In genomic region chr1:74195339-74195738, GRCh38 we compare ENCODE assay signal across 31 cellular contexts. TPM values are rescaled to one million over a fixed set of nuclear protein-coding genes. Genes with fewer than 3 reads are reported as not detected.
"Had no signal": no experiment of that assay in that cellular context is flagged by ENCODE, and none has a peak within 500 bp of the region (broad histone marks: within the 10 kb centered on the region; RNA-seq: fewer than 3 reads in every experiment).

No MANE protein-coding gene starts in this region.

- H3K4me3 ChIP-seq: colonic mucosa, esophagus squamous epithelium, gastrocnemius medialis, heart right ventricle, left lung, lower lobe of right lung, mucosa of descending colon had no signal

- H3K36me3 Mint-ChIP-seq: mesothelial cell of epicardium had no signal

- H3K4me3 Mint-ChIP-seq: dendritic cell treated with granulocyte-macrophage colony-stimulating factor and Interleukin-4, amounts not matched to agents 40 ng/mL and 50 ng/mL, for 4 days; effector memory CD8-positive, alpha-beta T cell; endodermal cell; mesothelial cell of epicardium had no signal

- H3K27me3 Mint-ChIP-seq: effector memory CD8-positive, alpha-beta T cell; naive B cell had no signal

- H3K27ac ChIP-seq: colonic mucosa, epithelial cell of prostate, esophagus squamous epithelium, gastrocnemius medialis, heart right ventricle, left lung, lower lobe of right lung had no signal

- FAIRE-seq: endometrium, islet of Langerhans, keratinocyte had no signal

- H3K27ac Mint-ChIP-seq: dendritic cell treated with granulocyte-macrophage colony-stimulating factor and Interleukin-4, amounts not matched to agents 40 ng/mL and 50 ng/mL, for 4 days; effector memory CD8-positive, alpha-beta T cell; endodermal cell; mesothelial cell of epicardium; naive B cell had no signal

- H3K27me3 ChIP-seq: colonic mucosa, esophagus squamous epithelium, gastrocnemius medialis, heart right ventricle, left lung had no signal

- H3K9me3 ChIP-seq: colonic mucosa, esophagus squamous epithelium, gastrocnemius medialis, heart right ventricle, left lung, lower lobe of right lung, mucosa of descending colon had no signal

- DNase-seq: colonic mucosa; cortex of kidney; effector CD8-positive, alpha-beta T cell; effector memory CD8-positive, alpha-beta T cell; endodermal cell; erythroblast; esophagus squamous epithelium; foreskin fibroblast; foreskin melanocyte; gastrocnemius medialis; glutamatergic neuron; head of caudate nucleus; heart right ventricle; hippocampal formation; left cardiac atrium; left lung; left ventricle myocardium superior; lower lobe of right lung; mesenchymal stem cell; mucosa of descending colon; naive B cell had no signal

- H3K4me1 Mint-ChIP-seq: endodermal cell had no signal

- H3K9me3 Mint-ChIP-seq: dendritic cell treated with granulocyte-macrophage colony-stimulating factor and Interleukin-4, amounts not matched to agents 40 ng/mL and 50 ng/mL, for 4 days; effector memory CD8-positive, alpha-beta T cell; endodermal cell; mesothelial cell of epicardium had no signal

- H3K36me3 ChIP-seq: colonic mucosa, gastrocnemius medialis, left lung had no signal

- ATAC-seq: effector memory CD8-positive, alpha-beta T cell; esophagus mucosa; gastrocnemius medialis; heart right ventricle; left cardiac atrium; left lung; left ventricle myocardium superior; lower lobe of right lung; mucosa of descending colon had no signal

RNA-seq across cellular contexts. Expression of gene LRRIQ3, which starts 2.6 kb away (rescaled TPM):
- total RNA-seq: glomerular endothelial cell had no signal

RNA-seq across cellular contexts. Expression of gene TNNI3K, which starts 39.8 kb away (rescaled TPM):
- total RNA-seq: esophagus mucosa, glomerular endothelial cell, kidney epithelial cell, lung microvascular endothelial cell had no signal
